In the genomic region with DNA sequence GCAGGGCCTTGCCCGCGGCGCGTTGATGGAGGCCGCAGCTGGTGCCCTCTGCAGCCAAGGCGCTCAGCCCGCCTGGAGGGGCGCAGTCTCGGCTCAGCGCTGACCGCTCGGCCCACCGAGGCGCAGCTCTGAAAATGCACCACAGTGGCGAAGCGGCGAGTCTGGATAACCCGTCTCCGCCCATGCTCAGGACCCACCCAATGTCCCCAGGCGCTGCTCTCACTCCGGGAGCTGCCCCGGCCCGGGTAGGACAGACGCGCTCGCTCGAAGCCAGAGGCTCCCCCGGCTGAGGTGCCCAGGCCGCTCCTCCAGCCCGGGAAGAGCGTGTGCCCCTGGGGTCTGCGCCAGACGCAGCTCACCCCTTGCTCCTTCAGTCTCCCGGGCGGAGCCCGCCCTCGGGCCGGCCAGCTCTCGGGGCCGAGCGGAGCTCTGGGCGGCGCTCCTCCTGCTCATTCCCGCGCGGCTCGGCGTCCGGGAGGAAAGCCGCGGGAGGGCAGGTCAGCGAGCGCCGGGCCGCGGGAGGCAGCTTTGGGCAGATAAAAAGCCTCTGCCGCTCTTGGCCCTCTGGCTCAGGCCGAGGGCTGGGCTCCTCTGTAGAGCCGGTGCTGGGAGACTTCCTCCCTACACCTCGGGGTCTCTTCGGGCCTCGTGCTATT, we compare ENCODE assay signal across 8 cellular contexts. TPM values are rescaled to one million over a fixed set of nuclear protein-coding genes. Genes with fewer than 3 reads are reported as not detected.
DNase-seq lines count a peak whose midpoint lies in the region; ATAC-seq and TF ChIP-seq lines count a peak whose summit lies in the region.

No MANE protein-coding gene starts in this region.

- ATAC-seq in GM19452 (IDR thresholded peaks at IDR 0.05; ENCODE audit: unreplicated experiment) (peak; percentile 48), Right ventricle myocardium superior (ENCODE audit: poor library complexity) (peak; percentile 84), HG02970 (IDR thresholded peaks at IDR 0.05; ENCODE audit: low FRiP score, unreplicated experiment) (no peak)

- peaks cover 7% of the 10 kb centered on the region for H3K27me3 ChIP-seq in parathyroid adenoma (ENCODE audit: control insufficient read depth, insufficient read depth, low read length)

- H3K4me2 ChIP-seq in parathyroid adenoma (ENCODE audit: low read length): peak overlapping the region; percentile 32

- H3K79me2 ChIP-seq in parathyroid adenoma: no peaks in the 10 kb centered on the region

- peaks cover 3% of the 10 kb centered on the region for H3K4me1 ChIP-seq in parathyroid adenoma

- TF ChIP-seq CTCF in parathyroid adenoma (IDR thresholded peaks at IDR 0.05): no peak

- no peak overlapping the region for H3K9ac ChIP-seq in parathyroid adenoma

- peak overlapping the region; percentile 69 for H2AFZ ChIP-seq in parathyroid adenoma

- intact Hi-C loops in Right ventricle myocardium superior (cut with DNase I): no loop called here

- DNase-seq in DMS79 treated with DMSO at 0.1 percent for 48 hours (lab: John Stamatoyannopoulos, UW) (peak; percentile 69), HuH-7.5 (ENCODE audit: low spot score) (peak; percentile 67), Right ventricle myocardium superior (peak; percentile 54)
- peak; percentile 67 for DNase-seq in activated CD8-positive, alpha-beta memory T cell treated with anti-CD3 and anti-CD28 coated beads, Interleukin-2, amount 50 U/mL, for 48 hours
- no peak for DNase-seq in activated CD4-positive, CD25-positive, alpha-beta regulatory T cell (lab: John Stamatoyannopoulos, UW)

- H3K27ac ChIP-seq in parathyroid adenoma: no peak overlapping the region

- H3K36me3 ChIP-seq in parathyroid adenoma (ENCODE audit: control insufficient read depth, insufficient read depth, low read length): no peaks in the 10 kb centered on the region

- H3K4me3 ChIP-seq in parathyroid adenoma (ENCODE audit: low read depth, low read length): no peak overlapping the region

- H3K9me3 ChIP-seq in parathyroid adenoma (ENCODE audit: control insufficient read depth, low read length): no peaks in the 10 kb centered on the region

RNA-seq across cellular contexts. Expression of a gene that starts 1.6 kb away (rescaled TPM):
- total RNA-seq in Right ventricle myocardium superior: not detected

Comparison
In these comparisons a context has a peak if more than half of its experiments do, and no peak if none do; other contexts are left out.
1. DNase-seq: peak in DMS79 treated with DMSO at 0.1 percent for 48 hours (single experiment), HuH-7.5 (single experiment), activated CD8-positive, alpha-beta memory T cell treated with anti-CD3 and anti-CD28 coated beads, Interleukin-2, amount 50 U/mL, for 48 hours (single experiment) and Right ventricle myocardium superior (single experiment); none in activated CD4-positive, CD25-positive, alpha-beta regulatory T cell (0 of 4).